23 cellular contexts compared by ENCODE assay signal in the genomic region with DNA sequence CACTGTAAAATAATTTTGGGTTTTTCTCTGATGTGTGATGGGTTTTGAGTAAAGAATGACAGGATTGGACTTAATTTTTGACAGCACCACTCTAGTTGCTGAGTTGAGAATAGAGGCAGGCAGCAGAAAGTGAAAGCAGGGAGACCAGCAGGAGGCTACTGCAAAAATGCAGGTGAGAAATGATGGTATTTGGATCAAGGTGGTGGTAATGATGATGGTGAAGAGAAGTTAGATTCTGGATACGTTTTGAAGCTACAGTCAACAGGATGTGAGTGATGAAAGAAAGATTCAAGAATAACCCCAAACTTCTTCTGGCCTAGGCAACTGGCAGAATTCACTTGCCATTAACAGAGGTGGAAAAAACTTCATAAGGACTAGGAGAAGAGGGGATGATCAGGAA. TPM values are rescaled to one million over a fixed set of nuclear protein-coding genes. Genes with fewer than 3 reads are reported as not detected.
"Had no signal": no experiment of that assay in that cellular context is flagged by ENCODE, and none has a peak within 500 bp of the region (broad histone marks: within the 10 kb centered on the region; RNA-seq: fewer than 3 reads in every experiment).

No MANE protein-coding gene starts in this region.

- H3K4me3 Mint-ChIP-seq: immature natural killer cell; natural killer cell treated with Interleukin-12 subunit alpha and Interleukin-12 subunit beta and Interleukin-15 and Interleukin-18, amount 100 ng/mL, for 72 hours; stimulated activated memory B cell treated with anti-CD40 and anti-IgM and Interleukin-4, amounts not matched to agents 10 μg/mL and 1 μg/mL and 100 μg/mL, for 72 hours; type B pancreatic cell had no signal

- ATAC-seq: left colon; left lung; lower lobe of right lung; natural killer cell treated with Interleukin-12 subunit alpha and Interleukin-12 subunit beta and Interleukin-15 and Interleukin-18, amount 100 ng/mL, for 72 hours; right lobe of liver; stimulated activated memory B cell treated with anti-CD40 and anti-IgM and Interleukin-4, amounts not matched to agents 10 μg/mL and 1 μg/mL and 100 μg/mL, for 72 hours had no signal

- H3K27ac ChIP-seq: left lung, lower lobe of right lung, ovary, right atrium auricular region, right lobe of liver, tibial nerve, uterus had no signal

- H3K9me3 ChIP-seq: left lung, lower lobe of right lung, ovary, right atrium auricular region, right lobe of liver, tibial nerve, uterus had no signal

- DNase-seq: hypothalamus; immature natural killer cell; kidney; left colon; left lung; lower lobe of right lung; mammary epithelial cell; mesenchymal stem cell; ovary; right lobe of liver; stimulated activated CD4-positive, alpha-beta T cell treated with anti-CD3 and anti-CD28 coated beads, Interleukin-1b, Interleukin-23, amount 100 ng/mL, for 48 hours; stimulated activated CD4-positive, alpha-beta T cell treated with anti-CD3 and anti-CD28 coated beads, Interleukin-2, amount 100 ng/mL, for 48 hours; stimulated activated CD4-positive, alpha-beta T cell treated with anti-CD3 and anti-CD28 coated beads, Interleukin-4, amount 100 ng/mL, for 4 hours; stimulated activated CD8-positive, alpha-beta memory T cell treated with anti-CD3 and anti-CD28 coated beads, Interleukin-4, amount 100 ng/mL, for 48 hours; stimulated activated naive CD4-positive, alpha-beta T cell treated with Interleukin-2 at 50 U/mL for 16 hours; uterus had no signal

- H3K27me3 ChIP-seq: left lung, ovary, right atrium auricular region, right lobe of liver, tibial nerve, uterus had no signal

- H3K27ac Mint-ChIP-seq: immature natural killer cell; natural killer cell treated with Interleukin-12 subunit alpha and Interleukin-12 subunit beta and Interleukin-15 and Interleukin-18, amount 100 ng/mL, for 72 hours; progenitor cell of endocrine pancreas; stimulated activated memory B cell treated with anti-CD40 and anti-IgM and Interleukin-4, amounts not matched to agents 10 μg/mL and 1 μg/mL and 100 μg/mL, for 72 hours; type B pancreatic cell had no signal

- H3K4me3 ChIP-seq: left lung, lower lobe of right lung, ovary, right atrium auricular region, right lobe of liver, smooth muscle cell, tibial nerve, uterus had no signal

- H3K9me3 Mint-ChIP-seq: natural killer cell treated with Interleukin-12 subunit alpha and Interleukin-12 subunit beta and Interleukin-15 and Interleukin-18, amount 100 ng/mL, for 72 hours; stimulated activated memory B cell treated with anti-CD40 and anti-IgM and Interleukin-4, amounts not matched to agents 10 μg/mL and 1 μg/mL and 100 μg/mL, for 72 hours had no signal

- H3K36me3 Mint-ChIP-seq: natural killer cell treated with Interleukin-12 subunit alpha and Interleukin-12 subunit beta and Interleukin-15 and Interleukin-18, amount 100 ng/mL, for 72 hours; stimulated activated memory B cell treated with anti-CD40 and anti-IgM and Interleukin-4, amounts not matched to agents 10 μg/mL and 1 μg/mL and 100 μg/mL, for 72 hours; type B pancreatic cell had no signal

- H3K27me3 Mint-ChIP-seq: progenitor cell of endocrine pancreas had no signal

- H3K4me1 Mint-ChIP-seq: stimulated activated memory B cell treated with anti-CD40 and anti-IgM and Interleukin-4, amounts not matched to agents 10 μg/mL and 1 μg/mL and 100 μg/mL, for 72 hours had no signal

- H3K36me3 ChIP-seq: left lung, lower lobe of right lung, ovary, right atrium auricular region, right lobe of liver, tibial nerve, uterus had no signal

- H3K4me1 ChIP-seq: left lung, lower lobe of right lung, right atrium auricular region, right lobe of liver, tibial nerve, uterus had no signal

RNA-seq across cellular contexts. Expression of gene AK5, which starts 14.8 kb away (rescaled TPM):
- total RNA-seq: smooth muscle cell had no signal
